In genomic region chr19:45175663-45176345, GRCh38 we compare ENCODE assay signal across 14 cellular contexts. TPM values are rescaled to one million over a fixed set of nuclear protein-coding genes. Genes with fewer than 3 reads are reported as not detected.
A peak's percentile ranks its signal among the peaks of the same experiment; 100 is the strongest.
DNase-seq lines count a peak whose midpoint lies in the region; ATAC-seq, FAIRE-seq and TF ChIP-seq lines count a peak whose summit lies in the region.
"Had no signal": no experiment of that assay in that cellular context is flagged by ENCODE, and none has a peak within 500 bp of the region (broad histone marks: within the 10 kb centered on the region; RNA-seq: fewer than 3 reads in every experiment).

No MANE protein-coding gene starts in this region.

- peaks cover 0 to 1% (median 0%) of the 10 kb centered on the region in 3 donors for H3K27me3 Mint-ChIP-seq in CD14-positive monocyte (ENCODE audit: low read depth in 3 of 3)
- no peaks in the 10 kb centered on the region for H3K27me3 Mint-ChIP-seq in CD8-positive, alpha-beta T cell (ENCODE audit: low read depth)
- H3K27me3 Mint-ChIP-seq in activated CD4-positive, alpha-beta memory T cell treated with anti-CD3 and anti-CD28 coated beads for 36 hours: no peaks in the 10 kb centered on the region

- no peak for TF ChIP-seq CTCF in CD14-positive monocyte (IDR thresholded peaks at IDR 0.05)
- TF ChIP-seq CTCF in CD8-positive, alpha-beta T cell (IDR thresholded peaks at IDR 0.05): no peak

- H3K27ac ChIP-seq in CD8-positive, alpha-beta T cell (ENCODE audit: low read depth, low read length): no peak overlapping the region
- H3K27ac ChIP-seq: SJSA1, VCaP had no signal

- no peak overlapping the region for H3K4me3 ChIP-seq in CD8-positive, alpha-beta T cell (ENCODE audit: low read depth, low read length)
- H3K4me3 ChIP-seq: SJSA1 had no signal

- no peak for ATAC-seq in CD8-positive, alpha-beta T cell
- no peak for ATAC-seq in HG03097 (IDR thresholded peaks at IDR 0.05; ENCODE audit: low FRiP score, unreplicated experiment)

- no peaks in the 10 kb centered on the region for H3K27me3 ChIP-seq in CD8-positive, alpha-beta T cell (ENCODE audit: insufficient read depth, low read length)
- H3K27me3 ChIP-seq: SJSA1 had no signal

- POLR2A ChIA-PET in CD8-positive, alpha-beta T cell (lab: Charles Lee): no interaction called here
- POLR2A ChIA-PET in activated CD4-positive, alpha-beta memory T cell treated with anti-CD3 and anti-CD28 coated beads for 36 hours (lab: Charles Lee): no interaction called here

- DNase-seq in CD14-positive monocyte (ENCODE audit: low spot score): no peak
- DNase-seq in CD8-positive, alpha-beta T cell: no peak
- no peak for DNase-seq in activated CD4-positive, alpha-beta memory T cell treated with anti-CD3 and anti-CD28 coated beads for 36 hours
- peak; percentile 69 for DNase-seq in left kidney (ENCODE audit: low read depth, low spot score)
- DNase-seq in putamen (ENCODE audit: low spot score): no peak
- no peak for DNase-seq in frontal cortex (ENCODE audit: low spot score in 2 of 2)
- DNase-seq: activated T-cell treated with anti-CD3 and anti-CD28 coated beads for 4 hours; effector CD4-positive, alpha-beta T cell; foreskin melanocyte; NK-92 treated with Interleukin-12 subunit alpha and Interleukin-12 subunit beta, amount 100 ng/mL, for 24 hours had no signal

- no peaks in the 10 kb centered on the region for H3K9me3 Mint-ChIP-seq in CD14-positive monocyte
- H3K9me3 Mint-ChIP-seq in CD8-positive, alpha-beta T cell: no peaks in the 10 kb centered on the region
- no peaks in the 10 kb centered on the region for H3K9me3 Mint-ChIP-seq in activated CD4-positive, alpha-beta memory T cell treated with anti-CD3 and anti-CD28 coated beads for 36 hours

- H3K27ac Mint-ChIP-seq in CD14-positive monocyte: peak overlapping the region in 5 of 7 donors; percentile 39 to 83 (median 66)
- H3K27ac Mint-ChIP-seq in CD8-positive, alpha-beta T cell: peak overlapping the region; percentile 1
- H3K27ac Mint-ChIP-seq in activated CD4-positive, alpha-beta memory T cell treated with anti-CD3 and anti-CD28 coated beads for 36 hours: peak overlapping the region; percentile 11

- peaks cover 4 to 11% of the 10 kb centered on the region in 2 donors for H3K36me3 Mint-ChIP-seq in CD14-positive monocyte
- H3K36me3 Mint-ChIP-seq in CD8-positive, alpha-beta T cell: peaks cover 7% of the 10 kb centered on the region
- H3K36me3 Mint-ChIP-seq in activated CD4-positive, alpha-beta memory T cell treated with anti-CD3 and anti-CD28 coated beads for 36 hours: peaks cover 2% of the 10 kb centered on the region

- CTCF ChIA-PET in CD8-positive, alpha-beta T cell (lab: Charles Lee): interaction anchor here (0.6 kb wide), 1 partner anchor 57 kb away, joined by 3 read pairs; no protein-coding TSS in a partner anchor
- CTCF ChIA-PET in activated CD4-positive, alpha-beta memory T cell treated with anti-CD3 and anti-CD28 coated beads for 36 hours (lab: Charles Lee): no interaction called here

- no peaks in the 10 kb centered on the region for H3K36me3 ChIP-seq in CD8-positive, alpha-beta T cell (ENCODE audit: insufficient read depth, low read length)

- H3K4me1 Mint-ChIP-seq in CD14-positive monocyte: peaks cover 42% of the 10 kb centered on the region
- H3K4me1 Mint-ChIP-seq in CD8-positive, alpha-beta T cell (ENCODE audit: low read depth): peaks cover 45% of the 10 kb centered on the region
- peaks cover 52% of the 10 kb centered on the region for H3K4me1 Mint-ChIP-seq in activated CD4-positive, alpha-beta memory T cell treated with anti-CD3 and anti-CD28 coated beads for 36 hours (ENCODE audit: low read depth)

- intact Hi-C loops in CD14-positive monocyte (cut with micrococcal nuclease): loop anchor here in 1 of 2 donors (5.0 kb wide), 2 partner anchors 84 to 99 kb away; partner anchors contain the start of genes GEMIN7, PPP1R37 and ZNF296
- intact Hi-C loops in CD8-positive, alpha-beta T cell (cut with DNase I, micrococcal nuclease): loop anchor here (5.0 kb wide), 2 partner anchors 99 to 331 kb away; partner anchors contain the start of genes GEMIN7 (in 1 of the 2), VASP (in 1 of the 2) and ZNF296 (in 1 of the 2)
- intact Hi-C loops in activated CD4-positive, alpha-beta memory T cell treated with anti-CD3 and anti-CD28 coated beads for 36 hours (cut with micrococcal nuclease): loop anchor here (5.0 to 10.0 kb wide), 4 partner anchors 99 to 424 kb away; partner anchors contain the start of genes GEMIN7, PPM1N, RTN2 and ZNF296

- H3K4me3 Mint-ChIP-seq in CD14-positive monocyte: no peak overlapping the region
- no peak overlapping the region for H3K4me3 Mint-ChIP-seq in CD8-positive, alpha-beta T cell
- no peak overlapping the region for H3K4me3 Mint-ChIP-seq in activated CD4-positive, alpha-beta memory T cell treated with anti-CD3 and anti-CD28 coated beads for 36 hours

- no peak for FAIRE-seq in frontal cortex (lab: Jason Lieb, UNC)
- FAIRE-seq: H54 had no signal

- H3K4me1 ChIP-seq in CD8-positive, alpha-beta T cell (ENCODE audit: insufficient read depth, low read length): peaks cover 51% of the 10 kb centered on the region

- no peaks in the 10 kb centered on the region for H3K9me3 ChIP-seq in CD8-positive, alpha-beta T cell (ENCODE audit: low read length)
- H3K9me3 ChIP-seq: SJSA1 had no signal

RNA-seq across cellular contexts. Expression of gene TRAPPC6A, which starts 2.2 kb away (rescaled TPM):
- polyA plus RNA-seq in CD14-positive monocyte: 10 to 100 TPM; 63.4 to 82.7 TPM
- 10 to 100 TPM; 31.9 to 35.9 TPM for total RNA-seq in CD8-positive, alpha-beta T cell
- 10 to 100 TPM; 35.1 to 39.9 TPM for total RNA-seq in activated CD4-positive, alpha-beta memory T cell treated with anti-CD3 and anti-CD28 coated beads for 36 hours
- total RNA-seq in frontal cortex: 2.9 TPM

RNA-seq across cellular contexts. Expression of gene BLOC1S3, which starts 2.8 kb away (rescaled TPM):
- 1 to 10 TPM; 2.9 to 4.7 TPM for polyA plus RNA-seq in CD14-positive monocyte
- 10 to 100 TPM; 17.7 to 21.6 TPM for total RNA-seq in CD8-positive, alpha-beta T cell
- total RNA-seq in activated CD4-positive, alpha-beta memory T cell treated with anti-CD3 and anti-CD28 coated beads for 36 hours: 10 to 100 TPM; 10.4 to 11.8 TPM
- 3.3 TPM for total RNA-seq in frontal cortex

RNA-seq across cellular contexts. Expression of gene NKPD1, which starts 15.0 kb away (rescaled TPM):
- polyA plus RNA-seq in CD14-positive monocyte: not detected
- total RNA-seq in CD8-positive, alpha-beta T cell: under 1 TPM; 0.81 to 0.87 TPM
- total RNA-seq in activated CD4-positive, alpha-beta memory T cell treated with anti-CD3 and anti-CD28 coated beads for 36 hours: under 1 TPM; 0.10 to 0.22 TPM
- total RNA-seq in frontal cortex: 1.2 TPM
- total RNA-seq: SJSA1 had no signal

Comparison
In these comparisons a context has a peak if more than half of its experiments do, and no peak if none do; other contexts are left out.
1. H3K27ac Mint-ChIP-seq: peak in every context shown above with its lines; median percentile 66 in CD14-positive monocyte; 11 in activated CD4-positive, alpha-beta memory T cell treated with anti-CD3 and anti-CD28 coated beads for 36 hours; 1 in CD8-positive, alpha-beta T cell.